ENCODE assay signal across 19 cellular contexts in the genomic region with DNA sequence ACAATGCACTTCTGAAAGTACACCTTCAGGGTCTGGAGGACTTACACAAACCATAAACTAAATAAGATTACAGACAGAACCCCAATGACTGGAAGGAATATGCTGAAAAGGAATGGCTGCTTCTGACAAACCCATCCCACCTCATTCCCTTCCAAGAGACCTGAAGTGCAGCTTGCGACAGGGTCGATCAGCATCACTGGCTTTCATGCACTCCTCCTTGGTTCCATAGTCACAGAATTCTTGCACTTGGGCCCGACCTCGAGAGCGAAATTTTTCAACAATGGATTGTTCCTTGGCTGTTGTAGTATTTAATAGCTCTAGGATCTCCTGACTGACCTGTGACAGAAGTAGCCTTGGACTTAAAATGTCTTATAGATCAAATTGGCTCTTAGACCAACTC. TPM values are rescaled to one million over a fixed set of nuclear protein-coding genes. Genes with fewer than 3 reads are reported as not detected.
DNase-seq lines count a peak whose midpoint lies in the region; ATAC-seq and TF ChIP-seq lines count a peak whose summit lies in the region.
"Had no signal": no experiment of that assay in that cellular context is flagged by ENCODE, and none has a peak within 500 bp of the region (broad histone marks: within the 10 kb centered on the region; RNA-seq: fewer than 3 reads in every experiment).

No MANE protein-coding gene starts in this region.

- no peaks in the 10 kb centered on the region for H3K27me3 Mint-ChIP-seq in activated T-cell treated with anti-CD3 and anti-CD28 coated beads, Interleukin-2, amount 50 U/mL, for 72 hours (ENCODE audit: low read depth)
- H3K27me3 Mint-ChIP-seq in WTC11 (ENCODE audit: low read depth) (no peaks in the 10 kb centered on the region), progenitor cell of endocrine pancreas (no peaks in the 10 kb centered on the region)
- H3K27me3 Mint-ChIP-seq: CD4-positive, CD25-positive, alpha-beta regulatory T cell had no signal

- no peak overlapping the region for H3K4me3 Mint-ChIP-seq in activated T-cell treated with anti-CD3 and anti-CD28 coated beads, Interleukin-2, amount 50 U/mL, for 72 hours
- no peak overlapping the region for H3K4me3 Mint-ChIP-seq in WTC11
- no peak overlapping the region for H3K4me3 Mint-ChIP-seq in progenitor cell of endocrine pancreas (ENCODE audit: low read depth)
- H3K4me3 Mint-ChIP-seq: CD4-positive, CD25-positive, alpha-beta regulatory T cell had no signal

- peak overlapping the region; percentile 1 for H3K27ac Mint-ChIP-seq in activated T-cell treated with anti-CD3 and anti-CD28 coated beads, Interleukin-2, amount 50 U/mL, for 72 hours
- peak overlapping the region; percentile 24; the same call in 1 of the 2 replicates for H3K27ac Mint-ChIP-seq in WTC11
- H3K27ac Mint-ChIP-seq in progenitor cell of endocrine pancreas: peak overlapping the region; percentile 24

- ATAC-seq in activated T-cell treated with anti-CD3 and anti-CD28 coated beads, Interleukin-2, amount 50 U/mL, for 72 hours (replicated peaks in 1 of 2): no peak
- no peak for ATAC-seq in WTC11

- H3K9me3 Mint-ChIP-seq in activated T-cell treated with anti-CD3 and anti-CD28 coated beads, Interleukin-2, amount 50 U/mL, for 72 hours: no peaks in the 10 kb centered on the region
- H3K9me3 Mint-ChIP-seq in WTC11 (no peaks in the 10 kb centered on the region), progenitor cell of endocrine pancreas (ENCODE audit: low read depth) (no peaks in the 10 kb centered on the region)

- CTCF ChIA-PET in WTC11 (lab: Charles Lee): interaction anchor here (1.1 to 2.7 kb wide), 3 partner anchors 10 to 56 kb away, joined by 4 to 10 read pairs (median 5); partner anchors contain the start of genes METTL3 and SALL2

- peaks cover 4 to 18% of the 10 kb centered on the region in 2 donors for H3K36me3 Mint-ChIP-seq in activated T-cell treated with anti-CD3 and anti-CD28 coated beads, Interleukin-2, amount 50 U/mL, for 72 hours (ENCODE audit: insufficient read depth in 2 of 2)
- peaks cover 66% of the 10 kb centered on the region for H3K36me3 Mint-ChIP-seq in WTC11
- H3K36me3 Mint-ChIP-seq in progenitor cell of endocrine pancreas (ENCODE audit: insufficient read depth): peaks cover 24% of the 10 kb centered on the region

- TF ChIP-seq CTCF in WTC11 (IDR thresholded peaks at IDR 0.05): no peak
- TF ChIP-seq CTCF in progenitor cell of endocrine pancreas (IDR thresholded peaks at IDR 0.05; ENCODE audit: unreplicated experiment): no peak

- POLR2A ChIA-PET in WTC11 (lab: Charles Lee): interaction anchor here (1.1 kb wide), 2 partner anchors 10 to 25 kb away, joined by 3 read pairs; partner anchors contain the start of genes METTL3 and SALL2

- peaks cover 46% of the 10 kb centered on the region for H3K4me1 Mint-ChIP-seq in activated T-cell treated with anti-CD3 and anti-CD28 coated beads, Interleukin-2, amount 50 U/mL, for 72 hours (ENCODE audit: low read depth)
- H3K4me1 Mint-ChIP-seq in WTC11: peaks cover 31% of the 10 kb centered on the region
- H3K4me1 Mint-ChIP-seq in progenitor cell of endocrine pancreas (ENCODE audit: low read depth): peaks cover 10% of the 10 kb centered on the region

- no peak for DNase-seq in activated T-cell treated with anti-CD3 and anti-CD28 coated beads, Interleukin-2, amount 50 U/mL, for 72 hours
- no peak for DNase-seq in activated T-cell treated with anti-CD3 and anti-CD28 coated beads, Interleukin-2, amount 50 U/mL, for 48 hours
- no peak for DNase-seq in WTC11 (ENCODE audit: low spot score)
- DNase-seq in progenitor cell of endocrine pancreas (ENCODE audit: low spot score, unreplicated experiment): no peak
- DNase-seq in cerebellum (ENCODE audit: low spot score): no peak
- DNase-seq: Caco-2; CD4-positive, CD25-positive, alpha-beta regulatory T cell; DMS 273 treated with DMSO at 0.1 percent for 48 hours; DMS79 treated with DMSO at 0.1 percent for 48 hours; Karpas-422; MV-4-11; NCI-H1105 treated with DMSO at 0.1 percent for 48 hours; NCI-H2029 treated with DMSO at 0.1 percent for 48 hours; NCI-H226; NCI-H510A treated with DMSO at 0.1 percent for 48 hours; NCI-H748 treated with DMSO at 0.1 percent for 48 hours; PC-9; RPMI8226; SHP77 had no signal

TF ChIP-seq in WTC11, 78 proteins besides CTCF, POLR2A, EP300 and RAD21:
- no peak for TF ChIP-seq SP1 (CRISPR knock-in tag; conservative IDR thresholded peaks at IDR 0.05)
- no peak for TF ChIP-seq TEAD4 (CRISPR knock-in tag; IDR thresholded peaks at IDR 0.05)
- no peak for TF ChIP-seq NFATC4 (CRISPR knock-in tag; IDR thresholded peaks at IDR 0.05)
- TF ChIP-seq FOXP4 (CRISPR knock-in tag; IDR thresholded peaks at IDR 0.05): no peak
- TF ChIP-seq NR2C2 (CRISPR knock-in tag; IDR thresholded peaks at IDR 0.05): no peak
- TF ChIP-seq ZNF317 (CRISPR knock-in tag; IDR thresholded peaks at IDR 0.05; ENCODE audit: borderline replicate concordance, low read depth): no peak
- TF ChIP-seq PRRX2 (CRISPR knock-in tag; IDR thresholded peaks at IDR 0.05): no peak
- TF ChIP-seq ZNF219 (CRISPR knock-in tag; IDR thresholded peaks at IDR 0.05; ENCODE audit: borderline replicate concordance): no peak
- TF ChIP-seq, protein P1, sequence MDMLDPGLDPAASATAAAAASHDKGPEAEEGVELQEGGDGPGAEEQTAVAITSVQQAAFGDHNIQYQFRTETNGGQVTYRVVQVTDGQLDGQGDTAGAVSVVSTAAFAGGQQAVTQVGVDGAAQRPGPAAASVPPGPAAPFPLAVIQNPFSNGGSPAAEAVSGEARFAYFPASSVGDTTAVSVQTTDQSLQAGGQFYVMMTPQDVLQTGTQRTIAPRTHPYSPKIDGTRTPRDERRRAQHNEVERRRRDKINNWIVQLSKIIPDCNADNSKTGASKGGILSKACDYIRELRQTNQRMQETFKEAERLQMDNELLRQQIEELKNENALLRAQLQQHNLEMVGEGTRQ (CRISPR knock-in tag; IDR thresholded peaks at IDR 0.05): no peak
- TF ChIP-seq TP53 (CRISPR knock-in tag; IDR thresholded peaks at IDR 0.05): no peak
- TF ChIP-seq EMX1 (CRISPR knock-in tag; IDR thresholded peaks at IDR 0.05): no peak
TF ChIP-seq in WTC11: peak in this region for 0.

RNA-seq across cellular contexts. Expression of gene METTL3, which starts 9.6 kb away (rescaled TPM):
- 10 to 100 TPM; 62.1 to 71.0 TPM for total RNA-seq in activated T-cell treated with anti-CD3 and anti-CD28 coated beads, Interleukin-2, amount 50 U/mL, for 72 hours
- 87.2 to 93.2 TPM (median 89.5 TPM) in 3 replicates for total RNA-seq in WTC11 (2021)
- total RNA-seq in progenitor cell of endocrine pancreas: 82.6 and 82.7 TPM in 2 replicates
- 77.7 TPM for total RNA-seq in cerebellum

RNA-seq across cellular contexts. Expression of gene TOX4, which starts 24.6 kb away (rescaled TPM):
- 10 to 100 TPM; 68.9 to 72.4 TPM for total RNA-seq in activated T-cell treated with anti-CD3 and anti-CD28 coated beads, Interleukin-2, amount 50 U/mL, for 72 hours
- total RNA-seq in WTC11 (2021) (49.1 to 53.0 TPM (median 52.4 TPM) in 3 replicates), progenitor cell of endocrine pancreas (65.1 and 71.8 TPM in 2 replicates), cerebellum (32.8 TPM)

RNA-seq across cellular contexts. Expression of gene SALL2, which starts 24.6 kb away (rescaled TPM):
- 1 to 10 TPM; 5.3 TPM for total RNA-seq in activated T-cell treated with anti-CD3 and anti-CD28 coated beads, Interleukin-2, amount 50 U/mL, for 72 hours
- 239 to 307 TPM (median 288 TPM) in 3 replicates for total RNA-seq in WTC11 (2021)
- total RNA-seq in progenitor cell of endocrine pancreas: 83.5 and 89.2 TPM in 2 replicates
- total RNA-seq in cerebellum: 23.7 TPM

RNA-seq across cellular contexts. Expression of gene RAB2B, which starts 24.8 kb away (rescaled TPM):
- total RNA-seq in activated T-cell treated with anti-CD3 and anti-CD28 coated beads, Interleukin-2, amount 50 U/mL, for 72 hours: 10 to 100 TPM; 44.5 to 45.4 TPM
- total RNA-seq in WTC11 (2021) (29.6 to 33.3 TPM (median 31.7 TPM) in 3 replicates), progenitor cell of endocrine pancreas (41.0 and 45.2 TPM in 2 replicates), cerebellum (33.9 TPM)

RNA-seq across cellular contexts. Expression of gene CHD8, which starts 45.6 kb away (rescaled TPM):
- total RNA-seq in activated T-cell treated with anti-CD3 and anti-CD28 coated beads, Interleukin-2, amount 50 U/mL, for 72 hours: 100 to 1,000 TPM; 102 to 107 TPM
- total RNA-seq in WTC11 (2021) (119 to 133 TPM (median 119 TPM) in 3 replicates), progenitor cell of endocrine pancreas (147 and 149 TPM in 2 replicates), cerebellum (81.8 TPM)
